Comparison of ENCODE assay signal across 11 cellular contexts in the genomic region with DNA sequence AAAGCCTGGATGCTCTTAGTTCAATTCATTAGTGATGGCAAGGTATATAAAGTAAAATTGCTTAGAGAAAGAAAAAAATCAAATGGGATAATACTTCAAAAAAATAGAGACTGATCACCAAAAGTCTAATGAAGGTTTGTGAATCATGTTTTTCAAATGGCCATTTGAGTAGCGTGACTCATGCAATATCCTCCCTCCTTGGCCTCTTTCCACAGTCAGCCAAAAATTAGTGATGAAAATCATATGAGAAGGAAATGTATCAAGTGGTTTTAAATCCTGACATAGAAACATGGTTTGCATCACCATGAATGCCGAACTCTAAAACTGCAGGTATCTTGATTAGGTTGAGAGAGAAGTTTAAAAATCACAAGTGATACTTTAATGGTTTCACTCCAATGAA. TPM values are rescaled to one million over a fixed set of nuclear protein-coding genes. Genes with fewer than 3 reads are reported as not detected.
A peak's percentile ranks its signal among the peaks of the same experiment; 100 is the strongest.
DNase-seq lines count a peak whose midpoint lies in the region; ATAC-seq and TF ChIP-seq lines count a peak whose summit lies in the region.
"Had no signal": no experiment of that assay in that cellular context is flagged by ENCODE, and none has a peak within 500 bp of the region (broad histone marks: within the 10 kb centered on the region; RNA-seq: fewer than 3 reads in every experiment).

No MANE protein-coding gene starts in this region.

- H4K20me1 ChIP-seq in mammary epithelial cell (ENCODE audit: insufficient read depth, low read length), result no peaks in the 10 kb centered on the region

- intact Hi-C loops in mammary epithelial cell (cut with micrococcal nuclease) (no loop called here), thyroid gland (cut with DNase I) (no loop called here)

- H3K36me3 ChIP-seq in mammary epithelial cell (ENCODE audit: insufficient read depth, low read length) (no peaks in the 10 kb centered on the region), thyroid gland (no peaks in the 10 kb centered on the region)
- H3K36me3 ChIP-seq: upper lobe of right lung had no signal

- no peak overlapping the region for H3K4me3 ChIP-seq in mammary epithelial cell (replicated peaks in 1 of 3; ENCODE audit: insufficient read depth in 1 of 3, low read depth in 2 of 3, low read length in 3 of 3)
- H3K4me3 ChIP-seq in thyroid gland (replicated peaks in 1 of 3), result no peak overlapping the region
- H3K4me3 ChIP-seq: upper lobe of right lung had no signal

- H3K36me3 Mint-ChIP-seq in HFFc6 (ENCODE audit: low read depth) (no peaks in the 10 kb centered on the region), memory B cell (peaks cover 13% of the 10 kb centered on the region)

- CTCF ChIA-PET in mammary epithelial cell (lab: Charles Lee; ENCODE audit: low non-redundant PET), result no interaction called here

- H3K4me3 Mint-ChIP-seq in HFFc6, result no peak overlapping the region
- peak overlapping the region; percentile 56 for H3K4me3 Mint-ChIP-seq in memory B cell

- in situ Hi-C loops in mammary epithelial cell (cut with MboI; ENCODE audit: low sequenced_read_pairs in 2 of 2), result no loop called here

- peaks cover 19% of the 10 kb centered on the region for H3K27me3 Mint-ChIP-seq in HFFc6 (ENCODE audit: insufficient read depth)
- H3K27me3 Mint-ChIP-seq in memory B cell, result no peaks in the 10 kb centered on the region

- 40% methylated on average over 2 of the region's 2 CpGs for WGBS in mammary epithelial cell (ENCODE audit: low coverage, missing lambda C conversion rate)
- WGBS in thyroid gland, 2 donors, result 48 to 71% methylated on average over 2 of the region's 2 CpGs

- no peaks in the 10 kb centered on the region for H3K9me3 ChIP-seq in mammary epithelial cell (replicated peaks; ENCODE audit: insufficient read depth, low read length)
- H3K9me3 ChIP-seq in thyroid gland, result no peaks in the 10 kb centered on the region
- H3K9me3 ChIP-seq: upper lobe of right lung had no signal

- H3K27me3 ChIP-seq in mammary epithelial cell (ENCODE audit: insufficient read depth, low read length), result peaks cover 11% of the 10 kb centered on the region
- no peaks in the 10 kb centered on the region for H3K27me3 ChIP-seq in thyroid gland

- no TSS peak for BruUV-seq in mammary epithelial cell (replicated peaks; lab: Mats Ljungman, UMichigan)

- H3K9me3 Mint-ChIP-seq in HFFc6 (no peaks in the 10 kb centered on the region), memory B cell (no peaks in the 10 kb centered on the region)

- dilution Hi-C loops in mammary epithelial cell (cut with HindIII; ENCODE audit: low sequenced_read_pairs), result no loop called here

- no peak overlapping the region for H3K9ac ChIP-seq in mammary epithelial cell (ENCODE audit: insufficient read depth, low read length)

- H3K4me1 ChIP-seq in mammary epithelial cell (ENCODE audit: insufficient read depth, low read length) (peaks cover 21% of the 10 kb centered on the region), thyroid gland (peaks cover 0 to 8% of the 10 kb centered on the region in 2 donors)

- H3K4me2 ChIP-seq in mammary epithelial cell (ENCODE audit: insufficient read depth, low read depth, low read length), result no peak overlapping the region

- H2AFZ ChIP-seq in mammary epithelial cell (ENCODE audit: low read depth, low read length), result no peak overlapping the region

- DNase-seq in AG20443 (ENCODE audit: low spot score) (peak; percentile 40), HFFc6 (peak; percentile 6), mammary epithelial cell (peak; percentile 52), memory B cell (ENCODE audit: low spot score in 2 of 2) (no peak), KG1 (lab: John Stamatoyannopoulos, UW) (no peak), thyroid gland (no peak), CD1c-positive myeloid dendritic cell (ENCODE audit: extremely low spot score) (no peak)
- DNase-seq in stimulated activated CD4-positive, alpha-beta T cell treated with anti-CD3 and anti-CD28 coated beads, Interleukin-15, amount 100 ng/mL, for 24 hours, result no peak
- DNase-seq: KBM-7, OCI-M1, upper lobe of right lung had no signal

- H3K27ac ChIP-seq in mammary epithelial cell (ENCODE audit: insufficient read depth, low read depth, low read length), result no peak overlapping the region
- no peak overlapping the region for H3K27ac ChIP-seq in thyroid gland
- H3K27ac ChIP-seq: upper lobe of right lung had no signal

- TF ChIP-seq CTCF in HFFc6 (IDR thresholded peaks at IDR 0.05) (no peak), mammary epithelial cell (conservative IDR thresholded peaks at IDR 0.05 in 1 of 2, IDR thresholded peaks at IDR 0.05 in 1 of 2; ENCODE audit: extremely low read depth in 1 of 2, insufficient read depth in 1 of 2, low read depth in 1 of 2, low read length in 2 of 2) (no peak), thyroid gland (IDR thresholded peaks at IDR 0.05) (no peak)

- H3K79me2 ChIP-seq in mammary epithelial cell (ENCODE audit: insufficient read depth, low read length), result no peaks in the 10 kb centered on the region

- ATAC-seq in memory B cell (ENCODE audit: low read depth), result no peak
- ATAC-seq: upper lobe of right lung had no signal

- H3K27ac Mint-ChIP-seq in HFFc6, result no peak overlapping the region
- peak overlapping the region; percentile 96 for H3K27ac Mint-ChIP-seq in memory B cell

- TF ChIP-seq POLR2A in thyroid gland (IDR thresholded peaks at IDR 0.05), result no peak

- H3K4me1 Mint-ChIP-seq in HFFc6 (ENCODE audit: low read depth) (peaks cover 11% of the 10 kb centered on the region; the same call in 1 of the 2 replicates), memory B cell (peaks cover 46% of the 10 kb centered on the region)

RNA-seq across cellular contexts. Expression of gene COL19A1, which starts 1.2 kb away (rescaled TPM):
- total RNA-seq in HFFc6 (2021; fragmentation: NEBNext Ultra II Directional; extraction: Animal tissue kit (Norgen Biotek cat#: 25700)), result not detected
- total RNA-seq in mammary epithelial cell (under 1 TPM in 1 of 2 donors, not detected in 1; 0.17 TPM), thyroid gland (not detected)
- polyA plus RNA-seq in mammary epithelial cell, result not detected
- not detected for polyA minus RNA-seq in mammary epithelial cell
- total RNA-seq: upper lobe of right lung had no signal

Comparison
In these comparisons a context has a peak if more than half of its experiments do, and no peak if none do; other contexts are left out.
1. DNase-seq: peak in AG20443 (single experiment), HFFc6 (single experiment) and mammary epithelial cell (single experiment); none in memory B cell (0 of 2), KG1 (single experiment), thyroid gland (0 of 2), CD1c-positive myeloid dendritic cell (single experiment) and stimulated activated CD4-positive, alpha-beta T cell treated with anti-CD3 and anti-CD28 coated beads, Interleukin-15, amount 100 ng/mL, for 24 hours (single experiment).